ENCODE assay signal across 18 cellular contexts in the genomic region with DNA sequence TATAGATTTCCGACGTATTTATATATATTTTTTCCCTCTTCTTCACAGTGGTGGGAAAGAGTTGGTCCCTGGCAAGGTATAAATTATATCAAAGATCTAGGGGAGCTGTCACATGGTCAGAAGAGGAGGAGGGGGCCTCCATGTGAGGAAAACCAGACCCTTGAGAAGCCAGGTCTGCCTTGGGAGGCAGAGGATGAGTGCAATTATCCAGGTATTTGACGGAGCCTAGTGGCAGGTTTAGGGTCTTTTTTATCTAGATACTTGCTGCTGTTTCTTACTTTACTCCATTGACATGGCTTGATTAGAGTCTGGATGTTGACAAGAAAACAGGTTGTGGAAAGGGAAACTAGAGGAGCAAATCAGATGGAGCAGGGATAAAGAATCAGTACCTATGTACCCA. TPM values are rescaled to one million over a fixed set of nuclear protein-coding genes. Genes with fewer than 3 reads are reported as not detected.
A peak's percentile ranks its signal among the peaks of the same experiment; 100 is the strongest.
DNase-seq lines count a peak whose midpoint lies in the region; ATAC-seq and TF ChIP-seq lines count a peak whose summit lies in the region.
"Had no signal": no experiment of that assay in that cellular context is flagged by ENCODE, and none has a peak within 500 bp of the region (broad histone marks: within the 10 kb centered on the region; RNA-seq: fewer than 3 reads in every experiment).

No MANE protein-coding gene starts in this region.

- no peak for TF ChIP-seq EP300 in upper lobe of left lung (IDR thresholded peaks at IDR 0.05)

- no peak overlapping the region for H3K9ac ChIP-seq in PC-3 (ENCODE audit: low read length)
- H3K9ac ChIP-seq: KMS-11 had no signal

- 64 to 70% methylated on average over 3 of the region's 3 CpGs for WGBS in upper lobe of left lung, 2 donors

- H3F3A ChIP-seq in PC-3 (ENCODE audit: low read length, unreplicated experiment) = no peaks in the 10 kb centered on the region

- DNase-seq in CD8-positive, alpha-beta memory T cell = no peak
- DNase-seq in PC-3 (no peak), NCI-H345 (lab: John Stamatoyannopoulos, UW) (no peak), upper lobe of left lung (no peak), head of caudate nucleus (no peak), ascending aorta (ENCODE audit: low spot score in 2 of 2) (no peak)
- no peak for DNase-seq in effector memory CD8-positive, alpha-beta T cell
- DNase-seq: activated CD4-positive, alpha-beta T cell treated with anti-CD3 and anti-CD28 coated beads for 48 hours; activated gamma-delta T cell treated with Interleukin-2 at 50 U/mL for 16 hours; central memory CD4-positive, alpha-beta T cell; NCI-H1694; NCI-H524 treated with DMSO at 0.1 percent for 48 hours; sigmoid colon had no signal

- H3K27ac ChIP-seq in CD8-positive, alpha-beta memory T cell (ENCODE audit: low read depth, low read length) = no peak overlapping the region
- H3K27ac ChIP-seq in PC-3 (ENCODE audit: low read length) = no peak overlapping the region
- peak overlapping the region; percentile 27 for H3K27ac ChIP-seq in neutrophil
- H3K27ac ChIP-seq in upper lobe of left lung = peak overlapping the region in 2 of 4 donors; percentile 10 to 30
- H3K27ac ChIP-seq in ascending aorta = no peak overlapping the region
- H3K27ac ChIP-seq: KMS-11 had no signal

- H3K4me1 ChIP-seq in CD8-positive, alpha-beta memory T cell (ENCODE audit: insufficient read depth, low read length) = peaks cover 54% of the 10 kb centered on the region
- H3K4me1 ChIP-seq in PC-3 (ENCODE audit: insufficient read depth, low read length) (peaks cover 23% of the 10 kb centered on the region), neutrophil (ENCODE audit: control insufficient read depth in 1 of 2, insufficient read depth in 1 of 2, low read depth in 1 of 2, low read length in 1 of 2) (peaks cover 56 to 61% of the 10 kb centered on the region in 2 experiments), upper lobe of left lung (peaks cover 57 to 94% (median 60%) of the 10 kb centered on the region in 4 donors), ascending aorta (peaks cover 6 to 26% of the 10 kb centered on the region in 2 donors)

- H3K27me3 Mint-ChIP-seq in CD8-positive, alpha-beta memory T cell = no peaks in the 10 kb centered on the region
- H3K27me3 Mint-ChIP-seq in effector memory CD8-positive, alpha-beta T cell = no peaks in the 10 kb centered on the region

- H3K9me3 Mint-ChIP-seq in CD8-positive, alpha-beta memory T cell = no peaks in the 10 kb centered on the region
- no peaks in the 10 kb centered on the region for H3K9me3 Mint-ChIP-seq in effector memory CD8-positive, alpha-beta T cell

- no peak for TF ChIP-seq POLR2A in upper lobe of left lung (IDR thresholded peaks at IDR 0.05)

- BruUV-seq in PC-3 (replicated peaks; lab: Mats Ljungman, UMichigan) = no TSS peak

- no peak overlapping the region for H3K4me3 ChIP-seq in CD8-positive, alpha-beta memory T cell (ENCODE audit: low read length)
- H3K4me3 ChIP-seq in PC-3 (ENCODE audit: low read length) (no peak overlapping the region), neutrophil (ENCODE audit: low read depth in 1 of 2, low read length in 1 of 2) (no peak overlapping the region), upper lobe of left lung (no peak overlapping the region), ascending aorta (no peak overlapping the region)
- H3K4me3 ChIP-seq: sigmoid colon had no signal

- no peak for ATAC-seq in PC-3
- ATAC-seq in effector memory CD8-positive, alpha-beta T cell (replicated peaks) = no peak
- ATAC-seq in upper lobe of left lung (ENCODE audit: low FRiP score in 2 of 2) = no peak

- H3K4me3 Mint-ChIP-seq in CD8-positive, alpha-beta memory T cell = peak overlapping the region in 4 of 7 donors; percentile 12 to 61 (median 25)
- no peak overlapping the region for H3K4me3 Mint-ChIP-seq in effector memory CD8-positive, alpha-beta T cell

- no peaks in the 10 kb centered on the region for H3K27me3 ChIP-seq in CD8-positive, alpha-beta memory T cell (ENCODE audit: insufficient read depth, low read length, poor library complexity, severe bottlenecking)
- no peaks in the 10 kb centered on the region for H3K27me3 ChIP-seq in PC-3 (ENCODE audit: low read length)
- H3K27me3 ChIP-seq in neutrophil = no peaks in the 10 kb centered on the region
- H3K27me3 ChIP-seq in upper lobe of left lung = no peaks in the 10 kb centered on the region
- no peaks in the 10 kb centered on the region for H3K27me3 ChIP-seq in ascending aorta
- H3K27me3 ChIP-seq: sigmoid colon had no signal

- H3K9me2 ChIP-seq in PC-3 (replicated peaks; ENCODE audit: low read length) = no peaks in the 10 kb centered on the region

- CTCF ChIA-PET in CD8-positive, alpha-beta memory T cell (lab: Charles Lee) = interaction anchor here (1.6 kb wide), 1 partner anchor 35 kb away, joined by 3 read pairs; no protein-coding TSS in a partner anchor
- CTCF ChIA-PET in PC-3 (lab: Charles Lee) = no interaction called here

- no peak overlapping the region for H2AFZ ChIP-seq in PC-3 (ENCODE audit: low read length)

- peak overlapping the region; percentile 41 to 83 (median 76) for H3K27ac Mint-ChIP-seq in CD8-positive, alpha-beta memory T cell
- H3K27ac Mint-ChIP-seq in effector memory CD8-positive, alpha-beta T cell = peak overlapping the region; percentile 61 to 84

- peaks cover 0 to 28% (median 2%) of the 10 kb centered on the region in 3 donors for H3K36me3 Mint-ChIP-seq in CD8-positive, alpha-beta memory T cell
- H3K36me3 Mint-ChIP-seq in effector memory CD8-positive, alpha-beta T cell (ENCODE audit: insufficient read depth) = peaks cover 4% of the 10 kb centered on the region

- intact Hi-C loops in PC-3 (cut with micrococcal nuclease) = no loop called here
- intact Hi-C loops in head of caudate nucleus (cut with DNase I) = no loop called here
- intact Hi-C loops in ascending aorta (cut with DNase I) = no loop called here

- no peaks in the 10 kb centered on the region for H3K9me3 ChIP-seq in CD8-positive, alpha-beta memory T cell (ENCODE audit: low read length)
- H3K9me3 ChIP-seq in PC-3 (ENCODE audit: low read length) (no peaks in the 10 kb centered on the region), neutrophil (no peaks in the 10 kb centered on the region), upper lobe of left lung (no peaks in the 10 kb centered on the region), ascending aorta (no peaks in the 10 kb centered on the region)
- H3K9me3 ChIP-seq: sigmoid colon had no signal

- peaks cover 90% of the 10 kb centered on the region for H3K79me2 ChIP-seq in PC-3 (ENCODE audit: low read length)

- TF ChIP-seq CTCF in PC-3 (conservative IDR thresholded peaks at IDR 0.05; ENCODE audit: low read depth, low read length) (no peak), neutrophil (IDR thresholded peaks at IDR 0.05) (no peak), upper lobe of left lung (IDR thresholded peaks at IDR 0.05) (no peak), ascending aorta (IDR thresholded peaks at IDR 0.05) (no peak)

- POLR2A ChIA-PET in CD8-positive, alpha-beta memory T cell (lab: Charles Lee) = no interaction called here
- POLR2A ChIA-PET in PC-3 (lab: Charles Lee; ENCODE audit: unreplicated experiment) = no interaction called here

- no peaks in the 10 kb centered on the region for H3K36me3 ChIP-seq in CD8-positive, alpha-beta memory T cell (ENCODE audit: insufficient read depth, low read length)
- peaks cover 6% of the 10 kb centered on the region; the same call in 1 of the 2 replicates for H3K36me3 ChIP-seq in PC-3 (ENCODE audit: low read depth, low read length)
- no peaks in the 10 kb centered on the region for H3K36me3 ChIP-seq in neutrophil
- H3K36me3 ChIP-seq in upper lobe of left lung = peaks cover 0 to 11% (median 0%) of the 10 kb centered on the region in 4 donors
- peaks cover 0 to 9% of the 10 kb centered on the region in 2 donors for H3K36me3 ChIP-seq in ascending aorta

- peak overlapping the region; percentile 14 for H3K4me2 ChIP-seq in PC-3 (ENCODE audit: low read length)
- H3K4me2 ChIP-seq: KMS-11 had no signal

- peaks cover 45 to 64% (median 52%) of the 10 kb centered on the region in 3 donors for H3K4me1 Mint-ChIP-seq in CD8-positive, alpha-beta memory T cell
- H3K4me1 Mint-ChIP-seq in effector memory CD8-positive, alpha-beta T cell (ENCODE audit: low read depth in 2 of 2) = peaks cover 37 to 44% of the 10 kb centered on the region in 2 donors

- no peaks in the 10 kb centered on the region for H4K20me1 ChIP-seq in PC-3 (ENCODE audit: low read length)

RNA-seq across cellular contexts. Expression of gene COPZ1, which starts 5.5 kb away (rescaled TPM):
- total RNA-seq in CD8-positive, alpha-beta memory T cell = 100 to 1,000 TPM; 112 to 115 TPM
- polyA plus RNA-seq in CD8-positive, alpha-beta memory T cell = 158 TPM
- total RNA-seq in PC-3 (2014; rRNA removed) = 121 and 156 TPM in 2 replicates
- total RNA-seq in upper lobe of left lung = 100 to 1,000 TPM in 3 of 6 donors, 10 to 100 TPM in 3; 55.5 to 132 (median 96.7) TPM
- 60.3 TPM for total RNA-seq in ascending aorta

RNA-seq across cellular contexts. Expression of gene NFE2, which starts 29.6 kb away (rescaled TPM):
- not detected for total RNA-seq in CD8-positive, alpha-beta memory T cell
- polyA plus RNA-seq in CD8-positive, alpha-beta memory T cell = not detected
- total RNA-seq in PC-3 (2014; rRNA removed) (0.26 and 0.40 TPM in 2 replicates), upper lobe of left lung (10 to 100 TPM in 2 of 6 donors, 1 to 10 TPM in 4; 2.7 to 16.8 (median 9.3) TPM), ascending aorta (not detected)
- total RNA-seq: glomerular endothelial cell; T-helper 1 cell treated with Interleukin-12 subunit alpha and Interleukin-12 subunit beta and Interleukin-4 antibody, amounts not matched to agents 30 ng/mL and 1 ng/mL, for 36 hours had no signal
- polyA plus RNA-seq: neural cell had no signal

RNA-seq across cellular contexts. Expression of gene GPR84, which starts 33.8 kb away (rescaled TPM):
- under 1 TPM; 0.15 to 0.16 TPM for total RNA-seq in CD8-positive, alpha-beta memory T cell
- polyA plus RNA-seq in CD8-positive, alpha-beta memory T cell = not detected
- not detected in 2 replicates for total RNA-seq in PC-3 (2014; rRNA removed)
- total RNA-seq in upper lobe of left lung = 1 to 10 TPM in 3 of 6 donors, under 1 TPM in 1, not detected in 2; 0.39 to 2.1 (median 1.1) TPM
- total RNA-seq in ascending aorta = not detected
- total RNA-seq: glomerular endothelial cell had no signal
- polyA plus RNA-seq: neural cell had no signal

RNA-seq across cellular contexts. Expression of gene HNRNPA1, which starts 49.9 kb away (rescaled TPM):
- total RNA-seq in CD8-positive, alpha-beta memory T cell = 1,000 to 10,000 TPM; 1,970 to 2,000 TPM
- polyA plus RNA-seq in CD8-positive, alpha-beta memory T cell = 822 TPM
- total RNA-seq in PC-3 (2014; rRNA removed) (465 and 516 TPM in 2 replicates), upper lobe of left lung (100 to 1,000 TPM; 255 to 870 (median 475) TPM), ascending aorta (292 TPM)

RNA-seq across cellular contexts. Expression of gene CBX5, which starts 50.5 kb away (rescaled TPM):
- total RNA-seq in CD8-positive, alpha-beta memory T cell = 10 to 100 TPM; 82.0 to 87.8 TPM
- polyA plus RNA-seq in CD8-positive, alpha-beta memory T cell = 19.2 TPM
- total RNA-seq in PC-3 (2014; rRNA removed) = 14.6 and 14.9 TPM in 2 replicates
- total RNA-seq in upper lobe of left lung = 10 to 100 TPM; 15.5 to 48.2 (median 36.1) TPM
- 19.4 TPM for total RNA-seq in ascending aorta

Comparison
In these comparisons a context has a peak if more than half of its experiments do, and no peak if none do; other contexts are left out.
1. H3K4me3 Mint-ChIP-seq: peak in CD8-positive, alpha-beta memory T cell (4 of 7); none in effector memory CD8-positive, alpha-beta T cell (0 of 2).